Comparison of ENCODE assay signal across 14 cellular contexts in genomic region chr15:78392430-78392829, GRCh38. TPM values are rescaled to one million over a fixed set of nuclear protein-coding genes. Genes with fewer than 3 reads are reported as not detected.
DNase-seq lines count a peak whose midpoint lies in the region; ATAC-seq and TF ChIP-seq lines count a peak whose summit lies in the region.
"Had no signal": no experiment of that assay in that cellular context is flagged by ENCODE, and none has a peak within 500 bp of the region (broad histone marks: within the 10 kb centered on the region; RNA-seq: fewer than 3 reads in every experiment).

No MANE protein-coding gene starts in this region.

- ATAC-seq in GM18505 (IDR thresholded peaks at IDR 0.05; ENCODE audit: unreplicated experiment) (no peak), HG03045 (IDR thresholded peaks at IDR 0.05; ENCODE audit: unreplicated experiment) (no peak)
- ATAC-seq: HCT116 had no signal

- TF ChIP-seq POLR2A in GM18505 (IDR thresholded peaks at IDR 0.05; ENCODE audit: borderline replicate concordance, extremely low read depth, insufficient read depth, insufficient read length), result no peak

- DNase-seq in DMS53 (lab: John Stamatoyannopoulos, UW) (peak; percentile 90), NCI-H2029 (lab: John Stamatoyannopoulos, UW) (peak; percentile 83), RPMI8226 (peak; percentile 43), mucosa of gallbladder (ENCODE audit: low spot score) (peak; percentile 77), GM19240 (ENCODE audit: insufficient read length, low spot score) (no peak), HT-29 (ENCODE audit: low spot score) (no peak)
- DNase-seq: activated naive CD8-positive, alpha-beta T cell treated with anti-CD3 and anti-CD28 coated beads for 36 hours; DND-41; KBM-7; NCI-H1930 had no signal

RNA-seq across cellular contexts. Expression of gene IREB2, which starts 45.6 kb away (rescaled TPM):
- 45.5 TPM for total RNA-seq in mucosa of gallbladder
- 12.2 and 13.0 TPM in 2 replicates for total RNA-seq in HT-29 (2014; rRNA removed; shearing (Covaris generic))

RNA-seq across cellular contexts. Expression of gene CRABP1, which starts 52.3 kb away (rescaled TPM):
- total RNA-seq in mucosa of gallbladder, result 1.4 TPM
- total RNA-seq in HT-29 (2014; rRNA removed; shearing (Covaris generic)), result not detected in 2 replicates
- total RNA-seq: activated naive CD8-positive, alpha-beta T cell treated with anti-CD3 and anti-CD28 coated beads for 36 hours; cardiac septum had no signal

Comparison
In these comparisons a context has a peak if more than half of its experiments do, and no peak if none do; other contexts are left out.
1. DNase-seq: peak in DMS53 (single experiment), NCI-H2029 (single experiment), RPMI8226 (single experiment) and mucosa of gallbladder (single experiment); none in GM19240 (single experiment) and HT-29 (single experiment).